10 cellular contexts compared by ENCODE assay signal in the genomic region with DNA sequence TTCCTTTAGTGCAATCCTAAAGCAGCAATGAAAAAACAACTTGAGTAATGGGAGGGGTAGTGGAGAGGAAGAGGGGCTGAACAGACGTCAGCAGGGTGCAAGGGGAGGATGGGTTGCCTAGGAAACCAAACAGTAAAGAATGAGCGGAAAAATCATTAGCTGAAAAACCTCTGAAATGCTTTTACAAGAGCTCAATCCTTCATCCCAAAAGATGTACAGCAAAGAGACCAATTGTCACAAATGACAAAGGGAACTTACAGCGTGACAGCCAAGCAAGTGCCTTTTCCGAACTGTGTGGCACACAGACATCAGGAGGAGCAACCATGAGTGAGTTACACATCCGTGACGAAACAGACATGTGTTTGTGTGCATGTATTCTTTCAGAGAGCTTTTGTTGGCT.
DNase-seq lines count a peak whose midpoint lies in the region; ATAC-seq and TF ChIP-seq lines count a peak whose summit lies in the region.
"Had no signal": no experiment of that assay in that cellular context is flagged by ENCODE, and none has a peak within 500 bp of the region (broad histone marks: within the 10 kb centered on the region; RNA-seq: fewer than 3 reads in every experiment).

No MANE protein-coding gene starts in this region.

- H3K9me3 ChIP-seq in heart right ventricle = no peaks in the 10 kb centered on the region
- no peaks in the 10 kb centered on the region for H3K9me3 ChIP-seq in uterus

- no peaks in the 10 kb centered on the region for H3K27me3 Mint-ChIP-seq in activated naive CD8-positive, alpha-beta T cell treated with anti-CD3 and anti-CD28 coated beads, Interleukin-2, amount 10 ng/mL, durations not matched to agents 7 days and 5 days

- DNase-seq in heart right ventricle = peak in 1 of 2 donors; percentile 38
- DNase-seq in Right ventricle myocardium superior = no peak
- DNase-seq in activated naive CD8-positive, alpha-beta T cell treated with anti-CD3 and anti-CD28 coated beads, Interleukin-2, amount 10 ng/mL, durations not matched to agents 7 days and 5 days = no peak
- DNase-seq in uterus = no peak
- DNase-seq in cortex of kidney (lab: John Stamatoyannopoulos, UW) = no peak
- no peak for DNase-seq in NCI-H526 (lab: John Stamatoyannopoulos, UW)
- DNase-seq in stimulated activated CD4-positive, alpha-beta T cell treated with anti-CD3 and anti-CD28 coated beads, Interleukin-1b, Interleukin-23, amount 100 ng/mL, for 48 hours = no peak
- DNase-seq: DMS 273 treated with DMSO at 0.1 percent for 48 hours had no signal

- no peak overlapping the region for H3K4me3 ChIP-seq in heart right ventricle
- H3K4me3 ChIP-seq in uterus = no peak overlapping the region

- H3K27me3 ChIP-seq in heart right ventricle (no peaks in the 10 kb centered on the region), layer of hippocampus (ENCODE audit: control insufficient read depth, insufficient read depth, low read length) (no peaks in the 10 kb centered on the region), uterus (no peaks in the 10 kb centered on the region)

- intact Hi-C loops in heart right ventricle (cut with DNase I) = loop anchor here in 2 of 10 donors (10.0 kb wide), 1 partner anchor 101 kb away; the partner anchor contains the start of gene SIK3 (in 2 of the 2)
- intact Hi-C loops in Right ventricle myocardium superior (cut with DNase I) = no loop called here
- intact Hi-C loops in uterus (cut with DNase I; ENCODE audit: low total_unique reads) = no loop called here

- POLR2A ChIA-PET in activated naive CD8-positive, alpha-beta T cell treated with anti-CD3 and anti-CD28 coated beads, Interleukin-2, amount 10 ng/mL, durations not matched to agents 7 days and 5 days (lab: Charles Lee) = interaction anchor here (1.0 kb wide), 1 partner anchor 63 kb away, joined by 3 read pairs; no protein-coding TSS in a partner anchor

- TF ChIP-seq CTCF in heart right ventricle (IDR thresholded peaks at IDR 0.05) = no peak
- TF ChIP-seq CTCF in uterus (IDR thresholded peaks at IDR 0.05) = no peak

- peaks cover 6% of the 10 kb centered on the region for H3K36me3 Mint-ChIP-seq in activated naive CD8-positive, alpha-beta T cell treated with anti-CD3 and anti-CD28 coated beads, Interleukin-2, amount 10 ng/mL, durations not matched to agents 7 days and 5 days

- H3K9me3 Mint-ChIP-seq in activated naive CD8-positive, alpha-beta T cell treated with anti-CD3 and anti-CD28 coated beads, Interleukin-2, amount 10 ng/mL, durations not matched to agents 7 days and 5 days = peaks cover 1% of the 10 kb centered on the region

- WGBS in heart right ventricle, 2 donors = 29 to 36% methylated on average over 6 of the region's 6 CpGs

- H3K4me1 Mint-ChIP-seq in activated naive CD8-positive, alpha-beta T cell treated with anti-CD3 and anti-CD28 coated beads, Interleukin-2, amount 10 ng/mL, durations not matched to agents 7 days and 5 days = peaks cover 17% of the 10 kb centered on the region

- H3K4me1 ChIP-seq in heart right ventricle (peaks cover 0 to 48% (median 42%) of the 10 kb centered on the region in 9 donors), uterus (no peaks in the 10 kb centered on the region)

- ATAC-seq in heart right ventricle = peak in 7 of 8 donors; percentile 37 to 81 (median 74)
- no peak for ATAC-seq in Right ventricle myocardium superior (ENCODE audit: poor library complexity)
- ATAC-seq in activated naive CD8-positive, alpha-beta T cell treated with anti-CD3 and anti-CD28 coated beads, Interleukin-2, amount 10 ng/mL, durations not matched to agents 7 days and 5 days (ENCODE audit: low read depth) = peak; percentile 39
- ATAC-seq: esophagus mucosa had no signal

- H3K27ac Mint-ChIP-seq in activated naive CD8-positive, alpha-beta T cell treated with anti-CD3 and anti-CD28 coated beads, Interleukin-2, amount 10 ng/mL, durations not matched to agents 7 days and 5 days = peak overlapping the region; percentile 44

- H3K27ac ChIP-seq in heart right ventricle (peak overlapping the region in 3 of 10 donors; percentile 34 to 46 (median 42)), layer of hippocampus (ENCODE audit: low read depth, low read length) (peak overlapping the region; percentile 71), uterus (peak overlapping the region; percentile 23 to 25)

- TF ChIP-seq POLR2A in uterus (IDR thresholded peaks at IDR 0.05) = no peak

- H3K4me3 Mint-ChIP-seq in activated naive CD8-positive, alpha-beta T cell treated with anti-CD3 and anti-CD28 coated beads, Interleukin-2, amount 10 ng/mL, durations not matched to agents 7 days and 5 days = peak overlapping the region; percentile 10

- no peaks in the 10 kb centered on the region for H3K36me3 ChIP-seq in heart right ventricle
- no peaks in the 10 kb centered on the region for H3K36me3 ChIP-seq in uterus
